Comparison of ENCODE assay signal across 2 cellular contexts in genomic region chr4:184238072-184238743, GRCh38.
TF ChIP-seq lines count a peak whose summit lies in the region.

No MANE protein-coding gene starts in this region.

TF ChIP-seq in SK-N-SH, 30 proteins besides CTCF, POLR2A, EP300 and RAD21:
- TF ChIP-seq GATA2 (CRISPR knock-in tag; IDR thresholded peaks at IDR 0.05) (peak; percentile 83), MXI1 (IDR thresholded peaks at IDR 0.05; ENCODE audit: low read depth, low read length) (0 out of 2 replicates have a peak, but pooled peaks have one; percentile 18), CHD2 (IDR thresholded peaks at IDR 0.05; ENCODE audit: low read length, partially characterized antibody) (peak; percentile 25)
- TF ChIP-seq, protein P1, sequence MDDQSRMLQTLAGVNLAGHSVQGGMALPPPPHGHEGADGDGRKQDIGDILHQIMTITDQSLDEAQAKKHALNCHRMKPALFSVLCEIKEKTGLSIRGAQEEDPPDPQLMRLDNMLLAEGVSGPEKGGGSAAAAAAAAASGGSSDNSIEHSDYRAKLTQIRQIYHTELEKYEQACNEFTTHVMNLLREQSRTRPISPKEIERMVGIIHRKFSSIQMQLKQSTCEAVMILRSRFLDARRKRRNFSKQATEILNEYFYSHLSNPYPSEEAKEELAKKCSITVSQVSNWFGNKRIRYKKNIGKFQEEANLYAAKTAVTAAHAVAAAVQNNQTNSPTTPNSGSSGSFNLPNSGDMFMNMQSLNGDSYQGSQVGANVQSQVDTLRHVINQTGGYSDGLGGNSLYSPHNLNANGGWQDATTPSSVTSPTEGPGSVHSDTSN (IDR thresholded peaks at IDR 0.05), result no peak

TF ChIP-seq in SK-N-SH treated with all-trans-retinoic acid at 6 μM for 48 hours, 23 proteins besides CTCF, POLR2A, EP300 and RAD21:
- TF ChIP-seq PPARA (CRISPR knock-in tag; IDR thresholded peaks at IDR 0.05; ENCODE audit: borderline replicate concordance) (no peak), ZFP3 (CRISPR knock-in tag; IDR thresholded peaks at IDR 0.05) (no peak), TCF4 (CRISPR knock-in tag; IDR thresholded peaks at IDR 0.05; ENCODE audit: borderline replicate concordance) (no peak), ISL1 (CRISPR knock-in tag; IDR thresholded peaks at IDR 0.05) (no peak), ZNF8 (CRISPR knock-in tag; IDR thresholded peaks at IDR 0.05) (no peak)
